Comparison of ENCODE assay signal across 1 cellular context in the genomic region with DNA sequence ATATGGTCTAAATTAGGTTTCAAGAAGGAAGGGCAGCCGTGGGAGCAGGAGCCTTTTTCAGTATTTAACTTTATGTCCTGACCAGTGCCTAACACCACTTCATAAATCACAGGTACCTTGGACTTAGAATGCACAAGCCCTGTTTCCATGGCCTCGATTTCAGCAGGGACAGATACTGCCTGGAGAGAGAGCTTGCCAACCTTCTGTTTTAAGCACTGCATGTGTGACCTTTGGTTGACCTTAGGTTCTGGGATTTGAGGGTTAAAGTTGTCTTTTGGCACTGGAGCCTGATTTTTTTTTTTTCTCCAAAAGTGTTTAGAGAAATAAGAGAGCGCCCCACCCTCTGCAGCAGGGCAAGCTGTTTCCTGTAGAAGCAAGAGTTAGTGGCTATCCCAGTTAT.
TF ChIP-seq lines count a peak whose summit lies in the region.

No MANE protein-coding gene starts in this region.

TF ChIP-seq in GM23338, 12 proteins besides CTCF, POLR2A, EP300 and RAD21 (continued from another document):
- TF ChIP-seq, protein P1, sequence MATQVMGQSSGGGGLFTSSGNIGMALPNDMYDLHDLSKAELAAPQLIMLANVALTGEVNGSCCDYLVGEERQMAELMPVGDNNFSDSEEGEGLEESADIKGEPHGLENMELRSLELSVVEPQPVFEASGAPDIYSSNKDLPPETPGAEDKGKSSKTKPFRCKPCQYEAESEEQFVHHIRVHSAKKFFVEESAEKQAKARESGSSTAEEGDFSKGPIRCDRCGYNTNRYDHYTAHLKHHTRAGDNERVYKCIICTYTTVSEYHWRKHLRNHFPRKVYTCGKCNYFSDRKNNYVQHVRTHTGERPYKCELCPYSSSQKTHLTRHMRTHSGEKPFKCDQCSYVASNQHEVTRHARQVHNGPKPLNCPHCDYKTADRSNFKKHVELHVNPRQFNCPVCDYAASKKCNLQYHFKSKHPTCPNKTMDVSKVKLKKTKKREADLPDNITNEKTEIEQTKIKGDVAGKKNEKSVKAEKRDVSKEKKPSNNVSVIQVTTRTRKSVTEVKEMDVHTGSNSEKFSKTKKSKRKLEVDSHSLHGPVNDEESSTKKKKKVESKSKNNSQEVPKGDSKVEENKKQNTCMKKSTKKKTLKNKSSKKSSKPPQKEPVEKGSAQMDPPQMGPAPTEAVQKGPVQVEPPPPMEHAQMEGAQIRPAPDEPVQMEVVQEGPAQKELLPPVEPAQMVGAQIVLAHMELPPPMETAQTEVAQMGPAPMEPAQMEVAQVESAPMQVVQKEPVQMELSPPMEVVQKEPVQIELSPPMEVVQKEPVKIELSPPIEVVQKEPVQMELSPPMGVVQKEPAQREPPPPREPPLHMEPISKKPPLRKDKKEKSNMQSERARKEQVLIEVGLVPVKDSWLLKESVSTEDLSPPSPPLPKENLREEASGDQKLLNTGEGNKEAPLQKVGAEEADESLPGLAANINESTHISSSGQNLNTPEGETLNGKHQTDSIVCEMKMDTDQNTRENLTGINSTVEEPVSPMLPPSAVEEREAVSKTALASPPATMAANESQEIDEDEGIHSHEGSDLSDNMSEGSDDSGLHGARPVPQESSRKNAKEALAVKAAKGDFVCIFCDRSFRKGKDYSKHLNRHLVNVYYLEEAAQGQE (IDR thresholded peaks at IDR 0.05; ENCODE audit: unreplicated experiment) = no peak
- TF ChIP-seq, protein P2, sequence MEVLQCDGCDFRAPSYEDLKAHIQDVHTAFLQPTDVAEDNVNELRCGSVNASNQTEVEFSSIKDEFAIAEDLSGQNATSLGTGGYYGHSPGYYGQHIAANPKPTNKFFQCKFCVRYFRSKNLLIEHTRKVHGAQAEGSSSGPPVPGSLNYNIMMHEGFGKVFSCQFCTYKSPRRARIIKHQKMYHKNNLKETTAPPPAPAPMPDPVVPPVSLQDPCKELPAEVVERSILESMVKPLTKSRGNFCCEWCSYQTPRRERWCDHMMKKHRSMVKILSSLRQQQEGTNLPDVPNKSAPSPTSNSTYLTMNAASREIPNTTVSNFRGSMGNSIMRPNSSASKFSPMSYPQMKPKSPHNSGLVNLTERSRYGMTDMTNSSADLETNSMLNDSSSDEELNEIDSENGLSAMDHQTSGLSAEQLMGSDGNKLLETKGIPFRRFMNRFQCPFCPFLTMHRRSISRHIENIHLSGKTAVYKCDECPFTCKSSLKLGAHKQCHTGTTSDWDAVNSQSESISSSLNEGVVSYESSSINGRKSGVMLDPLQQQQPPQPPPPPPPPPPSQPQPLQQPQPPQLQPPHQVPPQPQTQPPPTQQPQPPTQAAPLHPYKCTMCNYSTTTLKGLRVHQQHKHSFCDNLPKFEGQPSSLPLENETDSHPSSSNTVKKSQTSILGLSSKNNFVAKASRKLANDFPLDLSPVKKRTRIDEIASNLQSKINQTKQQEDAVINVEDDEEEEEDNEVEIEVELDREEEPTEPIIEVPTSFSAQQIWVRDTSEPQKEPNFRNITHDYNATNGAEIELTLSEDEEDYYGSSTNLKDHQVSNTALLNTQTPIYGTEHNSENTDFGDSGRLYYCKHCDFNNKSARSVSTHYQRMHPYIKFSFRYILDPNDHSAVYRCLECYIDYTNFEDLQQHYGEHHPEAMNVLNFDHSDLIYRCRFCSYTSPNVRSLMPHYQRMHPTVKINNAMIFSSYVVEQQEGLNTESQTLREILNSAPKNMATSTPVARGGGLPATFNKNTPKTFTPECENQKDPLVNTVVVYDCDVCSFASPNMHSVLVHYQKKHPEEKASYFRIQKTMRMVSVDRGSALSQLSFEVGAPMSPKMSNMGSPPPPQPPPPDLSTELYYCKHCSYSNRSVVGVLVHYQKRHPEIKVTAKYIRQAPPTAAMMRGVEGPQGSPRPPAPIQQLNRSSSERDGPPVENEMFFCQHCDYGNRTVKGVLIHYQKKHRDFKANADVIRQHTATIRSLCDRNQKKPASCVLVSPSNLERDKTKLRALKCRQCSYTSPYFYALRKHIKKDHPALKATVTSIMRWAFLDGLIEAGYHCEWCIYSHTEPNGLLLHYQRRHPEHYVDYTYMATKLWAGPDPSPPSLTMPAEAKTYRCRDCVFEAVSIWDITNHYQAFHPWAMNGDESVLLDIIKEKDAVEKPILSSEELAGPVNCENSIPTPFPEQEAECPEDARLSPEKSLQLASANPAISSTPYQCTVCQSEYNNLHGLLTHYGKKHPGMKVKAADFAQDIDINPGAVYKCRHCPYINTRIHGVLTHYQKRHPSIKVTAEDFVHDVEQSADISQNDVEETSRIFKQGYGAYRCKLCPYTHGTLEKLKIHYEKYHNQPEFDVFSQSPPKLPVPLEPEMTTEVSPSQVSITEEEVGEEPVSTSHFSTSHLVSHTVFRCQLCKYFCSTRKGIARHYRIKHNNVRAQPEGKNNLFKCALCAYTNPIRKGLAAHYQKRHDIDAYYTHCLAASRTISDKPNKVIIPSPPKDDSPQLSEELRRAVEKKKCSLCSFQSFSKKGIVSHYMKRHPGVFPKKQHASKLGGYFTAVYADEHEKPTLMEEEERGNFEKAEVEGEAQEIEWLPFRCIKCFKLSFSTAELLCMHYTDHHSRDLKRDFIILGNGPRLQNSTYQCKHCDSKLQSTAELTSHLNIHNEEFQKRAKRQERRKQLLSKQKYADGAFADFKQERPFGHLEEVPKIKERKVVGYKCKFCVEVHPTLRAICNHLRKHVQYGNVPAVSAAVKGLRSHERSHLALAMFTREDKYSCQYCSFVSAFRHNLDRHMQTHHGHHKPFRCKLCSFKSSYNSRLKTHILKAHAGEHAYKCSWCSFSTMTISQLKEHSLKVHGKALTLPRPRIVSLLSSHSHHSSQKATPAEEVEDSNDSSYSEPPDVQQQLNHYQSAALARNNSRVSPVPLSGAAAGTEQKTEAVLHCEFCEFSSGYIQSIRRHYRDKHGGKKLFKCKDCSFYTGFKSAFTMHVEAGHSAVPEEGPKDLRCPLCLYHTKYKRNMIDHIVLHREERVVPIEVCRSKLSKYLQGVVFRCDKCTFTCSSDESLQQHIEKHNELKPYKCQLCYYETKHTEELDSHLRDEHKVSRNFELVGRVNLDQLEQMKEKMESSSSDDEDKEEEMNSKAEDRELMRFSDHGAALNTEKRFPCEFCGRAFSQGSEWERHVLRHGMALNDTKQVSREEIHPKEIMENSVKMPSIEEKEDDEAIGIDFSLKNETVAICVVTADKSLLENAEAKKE (CRISPR knock-in tag; IDR thresholded peaks at IDR 0.05) = no peak
